17 cellular contexts compared by ENCODE assay signal in the genomic region with DNA sequence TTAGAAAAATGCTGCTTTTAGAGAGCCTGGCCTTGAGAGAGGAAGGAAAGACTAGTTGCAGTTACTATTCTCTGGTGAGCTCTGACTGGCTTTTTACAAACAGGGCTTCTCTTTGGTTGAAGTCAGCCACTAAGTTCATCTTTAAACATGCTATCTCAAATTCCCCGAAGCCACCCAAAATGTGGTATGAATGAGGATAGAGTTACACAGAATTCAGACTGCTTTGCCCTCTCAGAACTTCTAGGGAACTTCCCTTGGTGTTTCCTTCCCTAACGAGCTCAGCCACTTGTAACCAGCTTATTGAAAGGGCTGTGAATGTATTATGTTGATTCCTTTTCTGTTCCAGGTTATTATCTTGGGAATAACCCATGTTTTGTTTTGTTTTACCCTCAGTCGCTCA.
DNase-seq lines count a peak whose midpoint lies in the region; FAIRE-seq and TF ChIP-seq lines count a peak whose summit lies in the region.
"Had no signal": no experiment of that assay in that cellular context is flagged by ENCODE, and none has a peak within 500 bp of the region (broad histone marks: within the 10 kb centered on the region; RNA-seq: fewer than 3 reads in every experiment).

No MANE protein-coding gene starts in this region.

- H3K27me3 Mint-ChIP-seq in activated CD4-positive, alpha-beta T cell treated with anti-CD3 and anti-CD28 coated beads, Interleukin-2, amount 10 ng/mL, durations not matched to agents 24 days and 14 days = no peaks in the 10 kb centered on the region
- H3K27me3 Mint-ChIP-seq in IgD-negative memory B cell = no peaks in the 10 kb centered on the region
- H3K27me3 Mint-ChIP-seq in chondrocyte (ENCODE audit: low read depth) = no peaks in the 10 kb centered on the region

- no peak for FAIRE-seq in kidney (lab: Jason Lieb, UNC)
- FAIRE-seq: A549, keratinocyte had no signal

- peak; percentile 69 for DNase-seq in activated CD4-positive, alpha-beta T cell treated with anti-CD3 and anti-CD28 coated beads, Interleukin-2, amount 10 ng/mL, durations not matched to agents 24 days and 14 days
- DNase-seq in activated CD4-positive, alpha-beta T cell treated with anti-CD3 and anti-CD28 coated beads, Interleukin-2, amount 50 U/mL, for 1 hour = no peak
- DNase-seq in chondrocyte (ENCODE audit: low spot score) (no peak), spleen (no peak), kidney (no peak), SHP77 treated with DMSO at 0.1 percent for 48 hours (lab: John Stamatoyannopoulos, UW) (no peak), colonic mucosa (no peak)
- DNase-seq: activated CD4-positive, alpha-beta T cell treated with anti-CD3 and anti-CD28 coated beads, Interleukin-2, amount 50 U/mL, for 48 hours; activated effector memory CD4-positive, alpha-beta T cell treated with Interleukin-2 at 50 U/mL for 16 hours; anterior cingulate cortex; head of caudate nucleus; NCI-H2081 treated with DMSO at 0.1 percent for 48 hours; NCI-H748 treated with DMSO at 0.1 percent for 48 hours had no signal

- no peak for TF ChIP-seq POLR2A in spleen (IDR thresholded peaks at IDR 0.05)

- H3K9me3 ChIP-seq in spleen = peaks cover 0 to 7% (median 4%) of the 10 kb centered on the region in 8 donors
- H3K9me3 ChIP-seq in kidney (ENCODE audit: control insufficient read depth in 1 of 2, low read length in 2 of 2) = no peaks in the 10 kb centered on the region
- no peaks in the 10 kb centered on the region for H3K9me3 ChIP-seq in colonic mucosa
- H3K9me3 ChIP-seq: A549 had no signal

- H3K9me3 Mint-ChIP-seq in activated CD4-positive, alpha-beta T cell treated with anti-CD3 and anti-CD28 coated beads, Interleukin-2, amount 10 ng/mL, durations not matched to agents 24 days and 14 days = no peaks in the 10 kb centered on the region
- no peaks in the 10 kb centered on the region for H3K9me3 Mint-ChIP-seq in IgD-negative memory B cell
- peaks cover 4% of the 10 kb centered on the region for H3K9me3 Mint-ChIP-seq in chondrocyte (ENCODE audit: low read depth)

- H3K9ac ChIP-seq in kidney (ENCODE audit: low read length in 2 of 2) = no peak overlapping the region
- no peak overlapping the region for H3K9ac ChIP-seq in colonic mucosa (ENCODE audit: low read depth in 2 of 2, low read length in 2 of 2)

- H3K4me3 ChIP-seq in spleen (no peak overlapping the region), kidney (ENCODE audit: low read length in 2 of 2) (no peak overlapping the region), colonic mucosa (no peak overlapping the region)
- H3K4me3 ChIP-seq: A549 had no signal

- no peaks in the 10 kb centered on the region for H3K36me3 Mint-ChIP-seq in activated CD4-positive, alpha-beta T cell treated with anti-CD3 and anti-CD28 coated beads, Interleukin-2, amount 10 ng/mL, durations not matched to agents 24 days and 14 days (ENCODE audit: low read depth)
- H3K36me3 Mint-ChIP-seq in IgD-negative memory B cell = no peaks in the 10 kb centered on the region
- peaks cover 10% of the 10 kb centered on the region for H3K36me3 Mint-ChIP-seq in chondrocyte (ENCODE audit: low read depth)

- H3K36me3 ChIP-seq in spleen (peaks cover 0 to 13% (median 0%) of the 10 kb centered on the region in 6 donors), kidney (ENCODE audit: control insufficient read depth in 1 of 2, insufficient read depth in 2 of 2, low read length in 2 of 2) (no peaks in the 10 kb centered on the region), colonic mucosa (no peaks in the 10 kb centered on the region)

- TF ChIP-seq CTCF in chondrocyte (IDR thresholded peaks at IDR 0.05) = no peak
- TF ChIP-seq CTCF in spleen (IDR thresholded peaks at IDR 0.05 in 8 of 11, conservative IDR thresholded peaks at IDR 0.05 in 3 of 11) = no peak
- TF ChIP-seq CTCF in kidney (IDR thresholded peaks at IDR 0.05; ENCODE audit: borderline replicate concordance, extremely low read depth, insufficient read depth) = no peak
- TF ChIP-seq CTCF in colonic mucosa (IDR thresholded peaks at IDR 0.05) = no peak

- peak overlapping the region; percentile 55 for H3K27ac Mint-ChIP-seq in activated CD4-positive, alpha-beta T cell treated with anti-CD3 and anti-CD28 coated beads, Interleukin-2, amount 10 ng/mL, durations not matched to agents 24 days and 14 days
- H3K27ac Mint-ChIP-seq in IgD-negative memory B cell (peak overlapping the region; percentile 95 to 98 (median 95)), chondrocyte (ENCODE audit: unreplicated experiment) (peak overlapping the region; percentile 24)
- H3K27ac Mint-ChIP-seq: mesothelial cell of epicardium had no signal

- H3K4me1 Mint-ChIP-seq in activated CD4-positive, alpha-beta T cell treated with anti-CD3 and anti-CD28 coated beads, Interleukin-2, amount 10 ng/mL, durations not matched to agents 24 days and 14 days = peaks cover 13% of the 10 kb centered on the region
- H3K4me1 Mint-ChIP-seq in IgD-negative memory B cell (peaks cover 63 to 75% (median 73%) of the 10 kb centered on the region in 3 donors), chondrocyte (ENCODE audit: low read depth) (peaks cover 37% of the 10 kb centered on the region)
- H3K4me1 Mint-ChIP-seq: mesothelial cell of epicardium had no signal

- H3K27me3 ChIP-seq in spleen (replicated peaks in 1 of 7) (no peaks in the 10 kb centered on the region), colonic mucosa (no peaks in the 10 kb centered on the region)

- H3K4me3 Mint-ChIP-seq in activated CD4-positive, alpha-beta T cell treated with anti-CD3 and anti-CD28 coated beads, Interleukin-2, amount 10 ng/mL, durations not matched to agents 24 days and 14 days = no peak overlapping the region
- H3K4me3 Mint-ChIP-seq in IgD-negative memory B cell (peak overlapping the region in 3 of 4 donors; percentile 65 to 75 (median 67)), chondrocyte (ENCODE audit: unreplicated experiment) (no peak overlapping the region)
- H3K4me3 Mint-ChIP-seq: mesothelial cell of epicardium had no signal

- H3K27ac ChIP-seq in spleen (peak overlapping the region in 6 of 8 donors; percentile 1 to 86 (median 42)), kidney (ENCODE audit: low read depth in 2 of 2, low read length in 2 of 2) (no peak overlapping the region), colonic mucosa (no peak overlapping the region)
- H3K27ac ChIP-seq: A549 had no signal

- H3K4me1 ChIP-seq in spleen (peaks cover 4 to 57% (median 14%) of the 10 kb centered on the region in 6 donors), kidney (ENCODE audit: control insufficient read depth in 1 of 2, insufficient read depth in 1 of 2, low read depth in 1 of 2, low read length in 2 of 2) (no peaks in the 10 kb centered on the region), colonic mucosa (no peaks in the 10 kb centered on the region)
- H3K4me1 ChIP-seq: A549 had no signal

- intact Hi-C loops in activated CD4-positive, alpha-beta T cell treated with anti-CD3 and anti-CD28 coated beads, Interleukin-2, amount 10 ng/mL, durations not matched to agents 24 days and 14 days (cut with micrococcal nuclease) = no loop called here
- intact Hi-C loops in spleen (cut with DNase I; ENCODE audit: low total_unique reads) = no loop called here
- intact Hi-C loops in kidney (cut with DNase I) = no loop called here
- intact Hi-C loops in colonic mucosa (cut with DNase I) = no loop called here

- WGBS in spleen, 5 donors = 39 to 53% (median 41%) methylated on average over 3 of the region's 3 CpGs

Comparison
In these comparisons a context has a peak if more than half of its experiments do, and no peak if none do; other contexts are left out.
1. H3K27ac Mint-ChIP-seq: peak in every context shown above with its lines; median percentile 95 in IgD-negative memory B cell; 55 in activated CD4-positive, alpha-beta T cell treated with anti-CD3 and anti-CD28 coated beads, Interleukin-2, amount 10 ng/mL, durations not matched to agents 24 days and 14 days; 24 in chondrocyte.
2. H3K4me3 Mint-ChIP-seq: peak in IgD-negative memory B cell (3 of 4); none in activated CD4-positive, alpha-beta T cell treated with anti-CD3 and anti-CD28 coated beads, Interleukin-2, amount 10 ng/mL, durations not matched to agents 24 days and 14 days (single experiment) and chondrocyte (single experiment).
3. H3K27ac ChIP-seq: peak in spleen (6 of 8); none in kidney (0 of 2) and colonic mucosa (single experiment).